1 cellular context compared by ENCODE assay signal in genomic region chr5:132404041-132404440, GRCh38.
TF ChIP-seq lines count a peak whose summit lies in the region.

No MANE protein-coding gene starts in this region.

TF ChIP-seq in K562, 482 proteins besides CTCF, POLR2A, EP300 and RAD21:
- TF ChIP-seq KDM1A (IDR thresholded peaks at IDR 0.05) = peak; percentile 37 to 49; a peak in 3 of 4 replicates
- peak; percentile 92 for TF ChIP-seq ZNF146 (CRISPR knock-in tag; IDR thresholded peaks at IDR 0.05; ENCODE audit: unreplicated experiment)
- peak; percentile 29; the same call in 1 of the 2 replicates for TF ChIP-seq BCOR (IDR thresholded peaks at IDR 0.05)
- TF ChIP-seq SMARCA5 (IDR thresholded peaks at IDR 0.05) = 0 out of 2 replicates have a peak, but pooled peaks have one; percentile 42
TF ChIP-seq in K562: peak in this region for 4; not testable (repeated sequence) for 478.
